ENCODE assay signal across 13 cellular contexts in genomic region chr6:108800510-108800909, GRCh38. TPM values are rescaled to one million over a fixed set of nuclear protein-coding genes. Genes with fewer than 3 reads are reported as not detected.
DNase-seq lines count a peak whose midpoint lies in the region; ATAC-seq and TF ChIP-seq lines count a peak whose summit lies in the region.
"Had no signal": no experiment of that assay in that cellular context is flagged by ENCODE, and none has a peak within 500 bp of the region (broad histone marks: within the 10 kb centered on the region; RNA-seq: fewer than 3 reads in every experiment).

No MANE protein-coding gene starts in this region.

- no peaks in the 10 kb centered on the region for H3K9me2 ChIP-seq in GM23248 (ENCODE audit: insufficient read depth)

- ATAC-seq in aorta (ENCODE audit: low FRiP score), result no peak

- no peak for TF ChIP-seq POLR2A in stomach (IDR thresholded peaks at IDR 0.05)

- WGBS in GM23248 (ENCODE audit: low coverage in 1 of 2, low lambda C conversion rate in 2 of 2, missing lambda C conversion rate in 2 of 2), 2 experiments, result 12 to 13% methylated on average over 5 of the region's 5 CpGs
- 57 to 77% (median 70%) methylated on average over 5 of the region's 5 CpGs for WGBS in stomach, 5 donors
- 78 to 83% methylated on average over 5 of the region's 5 CpGs for WGBS in aorta, 2 donors

- in situ Hi-C loops in GM23248 (cut with MboI) (no loop called here), GM13976 (cut with MboI; ENCODE audit: low sequenced_read_pairs, unreplicated experiment) (no loop called here)

- intact Hi-C loops in head of caudate nucleus (cut with DNase I) (no loop called here), posterior cingulate gyrus (cut with DNase I) (loop anchor here (5.0 kb wide), 1 partner anchor 37 kb away; no protein-coding TSS in a partner anchor), stomach (cut with DNase I; ENCODE audit: low total_unique reads) (no loop called here), aorta (cut with DNase I) (no loop called here)

- no peak for TF ChIP-seq CTCF in GM13976 (IDR thresholded peaks at IDR 0.05; ENCODE audit: borderline replicate concordance, control extremely low read depth, extremely low read depth, insufficient read depth, missing control alignments)
- no peak for TF ChIP-seq CTCF in stomach (IDR thresholded peaks at IDR 0.05)

- no peaks in the 10 kb centered on the region for H3K79me2 ChIP-seq in GM23248 (ENCODE audit: insufficient read depth)

- TF ChIP-seq EP300 in stomach (IDR thresholded peaks at IDR 0.05), result no peak

- H3K27ac ChIP-seq in GM23248 (peak overlapping the region; percentile 8; the same call in 1 of the 2 replicates), stomach (no peak overlapping the region), aorta (ENCODE audit: low read depth in 1 of 2, low read length in 2 of 2) (no peak overlapping the region)
- H3K27ac ChIP-seq: pancreas had no signal

- H3K9me3 ChIP-seq in GM23248 (ENCODE audit: low read depth) (no peaks in the 10 kb centered on the region), stomach (no peaks in the 10 kb centered on the region), aorta (ENCODE audit: control insufficient read depth, low read length) (no peaks in the 10 kb centered on the region)
- H3K9me3 ChIP-seq: pancreas had no signal

- H3K4me2 ChIP-seq in GM23248 (ENCODE audit: unreplicated experiment), result peak overlapping the region; percentile 37

- H3F3A ChIP-seq in GM23248 (ENCODE audit: insufficient read depth), result no peaks in the 10 kb centered on the region

- DNase-seq in GM23248, result peak; percentile 67
- peak in 39 of 58 donors; percentile 10 to 83 (median 42) for DNase-seq in anterior cingulate cortex (lab: John Stamatoyannopoulos, UW)
- peak; percentile 23 to 86 (median 72) for DNase-seq in head of caudate nucleus
- peak in 8 of 10 donors; percentile 36 to 92 (median 53) for DNase-seq in posterior cingulate gyrus
- no peak for DNase-seq in GM13976 (ENCODE audit: low spot score)
- no peak for DNase-seq in GM19240 (ENCODE audit: insufficient read length, low spot score)
- no peak for DNase-seq in stomach
- no peak for DNase-seq in aorta
- DNase-seq: activated naive CD4-positive, alpha-beta T cell treated with anti-CD3 and anti-CD28 coated beads, Interleukin-2, amount 50 U/mL, for 16 hours; mammary epithelial cell; NCI-H1048; NCI-H226; pancreas had no signal

- H3K27me3 ChIP-seq in GM23248 (replicated peaks; ENCODE audit: insufficient read depth) (no peaks in the 10 kb centered on the region), stomach (no peaks in the 10 kb centered on the region), aorta (ENCODE audit: control insufficient read depth in 1 of 2, insufficient read depth in 2 of 2, low read length in 1 of 2) (no peaks in the 10 kb centered on the region)
- H3K27me3 ChIP-seq: pancreas had no signal

- peaks cover 10% of the 10 kb centered on the region; the same call in 1 of the 2 replicates for H3K4me1 ChIP-seq in GM23248 (ENCODE audit: insufficient read depth)
- peaks cover 31 to 64% (median 41%) of the 10 kb centered on the region in 4 donors for H3K4me1 ChIP-seq in stomach
- no peaks in the 10 kb centered on the region for H3K4me1 ChIP-seq in aorta (ENCODE audit: control insufficient read depth in 1 of 2, insufficient read depth in 2 of 2, low read length in 2 of 2)

- no peak overlapping the region; the same call in 1 of the 2 replicates for H3K9ac ChIP-seq in GM23248

- H3K4me3 ChIP-seq in GM23248 (no peak overlapping the region), stomach (no peak overlapping the region), aorta (ENCODE audit: low read length in 2 of 2) (no peak overlapping the region)
- H3K4me3 ChIP-seq: pancreas had no signal

- H4K20me1 ChIP-seq in GM23248 (ENCODE audit: insufficient read depth), result no peaks in the 10 kb centered on the region

- peak overlapping the region; percentile 69 for H2AFZ ChIP-seq in GM23248

- H3K36me3 ChIP-seq in GM23248 (ENCODE audit: low read depth), result no peaks in the 10 kb centered on the region
- no peaks in the 10 kb centered on the region for H3K36me3 ChIP-seq in stomach
- H3K36me3 ChIP-seq in aorta (ENCODE audit: control insufficient read depth in 1 of 2, insufficient read depth in 2 of 2, low read length in 1 of 2), result no peaks in the 10 kb centered on the region
- H3K36me3 ChIP-seq: pancreas had no signal

RNA-seq across cellular contexts. Expression of gene ARMC2, which starts 47.7 kb away (rescaled TPM):
- total RNA-seq in GM23248 (2014; rRNA removed; shearing (Covaris generic)), result 0.97 and 1.4 TPM in 2 replicates
- 2.5 and 4.4 TPM in 2 replicates for polyA plus RNA-seq in GM23248 (2016; fragmentation: Nextera tagmentation; extraction: Ambion mirVana)
- total RNA-seq in stomach, result 10 to 100 TPM in 1 of 5 donors, 1 to 10 TPM in 3, not detected in 1; 2.3 to 13.4 (median 4.0) TPM
- polyA plus RNA-seq in stomach, result 1 to 10 TPM in 2 of 3 donors, under 1 TPM in 1; 0.46 to 1.7 (median 1.1) TPM
- 10 to 100 TPM; 12.3 to 20.7 TPM for total RNA-seq in aorta
- polyA plus RNA-seq in aorta, result 1 to 10 TPM; 5.3 to 5.5 TPM

Comparison
In these comparisons a context has a peak if more than half of its experiments do, and no peak if none do; other contexts are left out.
1. DNase-seq: peak in GM23248 (single experiment), anterior cingulate cortex (39 of 58), head of caudate nucleus (42 of 42) and posterior cingulate gyrus (8 of 10); none in GM13976 (single experiment), GM19240 (single experiment), stomach (single experiment) and aorta (0 of 2).